Comparison of ENCODE assay signal across 8 cellular contexts in the genomic region with DNA sequence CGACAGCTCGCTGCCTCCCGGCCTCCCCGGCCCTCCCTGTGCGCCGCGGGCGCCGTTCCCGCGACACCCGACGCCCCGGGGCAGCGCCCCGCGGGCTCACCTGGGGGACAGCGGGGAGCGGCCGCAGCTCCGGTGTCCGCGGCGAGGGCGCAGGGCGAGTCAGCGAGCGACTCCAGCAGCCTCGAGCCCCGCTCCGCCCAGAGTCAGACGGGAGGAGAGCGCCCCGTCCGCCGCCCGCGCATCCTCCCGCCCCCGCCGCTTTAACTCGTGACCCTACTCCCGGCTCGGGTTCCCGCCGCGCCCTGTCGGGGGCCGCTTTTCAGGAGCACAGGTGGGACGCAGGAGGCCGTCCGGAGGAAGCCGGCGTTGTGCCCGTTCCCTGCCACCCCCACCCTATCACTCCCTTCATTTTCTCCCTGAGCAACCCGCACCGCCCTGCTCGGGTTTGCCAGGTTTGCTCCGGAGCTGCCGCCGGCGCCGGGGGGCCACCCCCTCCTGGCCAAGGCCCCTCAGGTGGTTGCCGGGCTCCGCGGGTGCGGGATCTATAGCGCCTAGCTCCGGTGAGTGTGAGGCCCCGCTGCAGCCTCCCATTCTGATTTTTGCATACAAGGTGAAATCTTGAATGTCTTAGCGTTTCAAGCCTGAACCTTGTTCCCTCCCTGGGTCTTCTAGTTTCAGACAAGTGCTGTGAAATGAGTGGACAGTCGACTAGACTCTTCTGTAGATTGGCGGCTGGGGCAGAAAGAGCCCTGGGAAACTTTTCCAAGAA. TPM values are rescaled to one million over a fixed set of nuclear protein-coding genes. Genes with fewer than 3 reads are reported as not detected.
DNase-seq lines count a peak whose midpoint lies in the region; ATAC-seq, FAIRE-seq and TF ChIP-seq lines count a peak whose summit lies in the region.

Gene MCOLN3 (minus strand): TSS at position 205 of the 769 bp plus-strand sequence. CDS start 3,140 bp downstream, outside the sequence.

- DNase-seq in CD8-positive, alpha-beta memory T cell, result peak in 4 of 5 donors; percentile 22 to 50 (median 28)
- DNase-seq in RPMI8226 (peak; percentile 2), astrocyte (ENCODE audit: low read depth) (no peak), islet precursor cell (peak; percentile 85), SW 1271 (lab: John Stamatoyannopoulos, UW) (no peak)
- peak; percentile 39 for DNase-seq in stimulated activated CD4-positive, alpha-beta T cell treated with anti-CD3 and anti-CD28 coated beads, Interleukin-2, amount 100 ng/mL, for 4 hours (ENCODE audit: low read depth)

- CTCF ChIA-PET in CD8-positive, alpha-beta memory T cell (lab: Charles Lee), result interaction anchor here (1.2 to 3.5 kb wide), 3 partner anchors 17 to 104 kb away, joined by 3 to 18 read pairs (median 4); no protein-coding TSS in a partner anchor

- H3K9me3 Mint-ChIP-seq in CD8-positive, alpha-beta memory T cell, result no peaks in the 10 kb centered on the region
- no peaks in the 10 kb centered on the region for H3K9me3 Mint-ChIP-seq in astrocyte (ENCODE audit: unreplicated experiment)

- no peaks in the 10 kb centered on the region for H3K36me3 ChIP-seq in CD8-positive, alpha-beta memory T cell (ENCODE audit: insufficient read depth, low read length)
- no peaks in the 10 kb centered on the region for H3K36me3 ChIP-seq in astrocyte (ENCODE audit: insufficient read depth, low read length)

- peak within 1 kb of the TSS; percentile 59 for H2AFZ ChIP-seq in astrocyte (ENCODE audit: low read depth, low read length)

- peak within 1 kb of the TSS; percentile 66 to 93 (median 81) for H3K4me3 Mint-ChIP-seq in CD8-positive, alpha-beta memory T cell
- H3K4me3 Mint-ChIP-seq in astrocyte (ENCODE audit: unreplicated experiment), result peak within 1 kb of the TSS; percentile 82

- H3K36me3 Mint-ChIP-seq in CD8-positive, alpha-beta memory T cell, result peaks cover 0 to 1% (median 0%) of the 10 kb centered on the region in 3 donors
- H3K36me3 Mint-ChIP-seq in astrocyte (ENCODE audit: low read depth, unreplicated experiment), result no peaks in the 10 kb centered on the region

- no peak within 1 kb of the TSS for H3K27ac ChIP-seq in CD8-positive, alpha-beta memory T cell (ENCODE audit: low read depth, low read length)
- H3K27ac ChIP-seq in astrocyte (ENCODE audit: low read depth, low read length), result no peak within 1 kb of the TSS

- H3K27ac Mint-ChIP-seq in CD8-positive, alpha-beta memory T cell, result peak within 1 kb of the TSS in 2 of 8 donors; percentile 24 to 52
- H3K27ac Mint-ChIP-seq in astrocyte (ENCODE audit: unreplicated experiment), result no peak within 1 kb of the TSS

- H3K4me1 ChIP-seq in CD8-positive, alpha-beta memory T cell (ENCODE audit: insufficient read depth, low read length), result peaks cover 32% of the 10 kb centered on the region
- no peaks in the 10 kb centered on the region for H3K4me1 ChIP-seq in astrocyte (ENCODE audit: insufficient read depth, low read length)

- peaks cover 21% of the 10 kb centered on the region for H3K27me3 ChIP-seq in CD8-positive, alpha-beta memory T cell (ENCODE audit: insufficient read depth, low read length, poor library complexity, severe bottlenecking)
- H3K27me3 ChIP-seq in astrocyte (ENCODE audit: insufficient read depth, low read length), result peaks cover 64% of the 10 kb centered on the region

- H3K4me3 ChIP-seq in CD8-positive, alpha-beta memory T cell (ENCODE audit: low read length), result peak within 1 kb of the TSS; percentile 26
- peak within 1 kb of the TSS; percentile 43 for H3K4me3 ChIP-seq in astrocyte (ENCODE audit: insufficient read depth, low read depth, low read length)

- peaks cover 19 to 38% (median 34%) of the 10 kb centered on the region in 3 donors for H3K4me1 Mint-ChIP-seq in CD8-positive, alpha-beta memory T cell
- no peaks in the 10 kb centered on the region for H3K4me1 Mint-ChIP-seq in astrocyte (ENCODE audit: low read depth, unreplicated experiment)

- no peaks in the 10 kb centered on the region for H4K20me1 ChIP-seq in astrocyte (ENCODE audit: insufficient read depth, low read length)

- POLR2A ChIA-PET in CD8-positive, alpha-beta memory T cell (lab: Charles Lee), result interaction anchor here (0.6 to 1.4 kb wide), 2 partner anchors 59 to 211 kb away, joined by 3 read pairs; partner anchors contain the start of gene C1orf52

- no peaks in the 10 kb centered on the region for H3K79me2 ChIP-seq in astrocyte (ENCODE audit: insufficient read depth, low read length)

- H3K4me2 ChIP-seq in astrocyte (ENCODE audit: low read length), result peak within 1 kb of the TSS; percentile 79

- no peak for TF ChIP-seq CTCF in astrocyte (IDR thresholded peaks at IDR 0.05; ENCODE audit: insufficient read depth, low read depth, low read length)

- no peak for FAIRE-seq in astrocyte (lab: Jason Lieb, UNC)

- H3K27me3 Mint-ChIP-seq in CD8-positive, alpha-beta memory T cell, result peaks cover 26 to 52% of the 10 kb centered on the region in 2 donors
- H3K27me3 Mint-ChIP-seq in astrocyte (ENCODE audit: low read depth, unreplicated experiment), result peaks cover 46% of the 10 kb centered on the region

- no peaks in the 10 kb centered on the region for H3K9me3 ChIP-seq in CD8-positive, alpha-beta memory T cell (ENCODE audit: low read length)
- H3K9me3 ChIP-seq in astrocyte (ENCODE audit: insufficient read depth, low read depth, low read length), result no peaks in the 10 kb centered on the region

- H3K9ac ChIP-seq in astrocyte (ENCODE audit: low read length), result no peak within 1 kb of the TSS

- ATAC-seq in GM19372 (IDR thresholded peaks at IDR 0.05; ENCODE audit: low read depth, unreplicated experiment), result peak; percentile 67
- peak; percentile 63 for ATAC-seq in HG03342 (IDR thresholded peaks at IDR 0.05; ENCODE audit: unreplicated experiment)

RNA-seq across cellular contexts. Expression of gene MCOLN3, which starts in this region (rescaled TPM):
- under 1 TPM; 0.47 to 0.50 TPM for total RNA-seq in CD8-positive, alpha-beta memory T cell
- polyA plus RNA-seq in CD8-positive, alpha-beta memory T cell, result 0.29 TPM
- 0.41 and 0.75 TPM in 2 replicates for total RNA-seq in astrocyte

Comparison
In these comparisons a context has a peak if more than half of its experiments do, and no peak if none do; other contexts are left out.
1. Peak in DNase-seq and H3K4me3 ChIP-seq in CD8-positive, alpha-beta memory T cell; RNA of the gene not detected or under 1 TPM.
2. DNase-seq: peak in RPMI8226 (single experiment), islet precursor cell (single experiment) and stimulated activated CD4-positive, alpha-beta T cell treated with anti-CD3 and anti-CD28 coated beads, Interleukin-2, amount 100 ng/mL, for 4 hours (single experiment); none in astrocyte (single experiment) and SW 1271 (0 of 2).